Comparison of ENCODE assay signal across 8 cellular contexts in genomic region chr13:30421093-30422055, GRCh38. TPM values are rescaled to one million over a fixed set of nuclear protein-coding genes. Genes with fewer than 3 reads are reported as not detected.
DNase-seq lines count a peak whose midpoint lies in the region; ATAC-seq, FAIRE-seq and TF ChIP-seq lines count a peak whose summit lies in the region.

No MANE protein-coding gene starts in this region.

- DNase-seq in AG10803 (ENCODE audit: low read depth) (peak; percentile 93), HTR-8/SVneo (ENCODE audit: insufficient read length, low spot score) (peak; percentile 50), amniotic stem cell (lab: John Stamatoyannopoulos, UW) (peak; percentile 55), heart left ventricle (peak; percentile 88 to 93 (median 89)), osteocyte (ENCODE audit: extremely low spot score, unreplicated experiment) (peak; percentile 89), NCI-H1092 (lab: John Stamatoyannopoulos, UW) (no peak)

- H3K27me3 ChIP-seq in heart left ventricle, result no peaks in the 10 kb centered on the region

- no peaks in the 10 kb centered on the region for H3K27me3 Mint-ChIP-seq in osteocyte (ENCODE audit: unreplicated experiment)

- no peaks in the 10 kb centered on the region for H3K36me3 Mint-ChIP-seq in osteocyte (ENCODE audit: unreplicated experiment)

- TF ChIP-seq POLR2A in Raji (IDR thresholded peaks at IDR 0.05; ENCODE audit: insufficient read depth, low read depth, low read length) (peak; percentile 37; the same call in 1 of the 2 replicates), heart left ventricle (IDR thresholded peaks at IDR 0.05) (peak in 1 of 2 donors; percentile 71)

- no peaks in the 10 kb centered on the region for H3K9me3 Mint-ChIP-seq in osteocyte (ENCODE audit: unreplicated experiment)

- ATAC-seq in GM18909 (IDR thresholded peaks at IDR 0.05; ENCODE audit: poor library complexity, unreplicated experiment) (peak; percentile 49), heart left ventricle (peak; percentile 89 to 97 (median 94))

- peak; percentile 20 for FAIRE-seq in HTR-8/SVneo (lab: Jason Lieb, UNC)

- H3K36me3 ChIP-seq in heart left ventricle, result no peaks in the 10 kb centered on the region

- peaks cover 16% of the 10 kb centered on the region for H3K4me1 Mint-ChIP-seq in osteocyte (ENCODE audit: unreplicated experiment)

- peak overlapping the region; percentile 74 for H3K4me3 ChIP-seq in AG10803 (ENCODE audit: low read length)
- peak overlapping the region; percentile 8 to 81 (median 67) for H3K4me3 ChIP-seq in heart left ventricle

- WGBS in heart left ventricle, 4 donors, result 7 to 11% (median 9%) methylated on average over 43 to 53 of the region's 53 CpGs

- TF ChIP-seq CTCF in AG10803 (conservative IDR thresholded peaks at IDR 0.05; ENCODE audit: low read length) (no peak), heart left ventricle (IDR thresholded peaks at IDR 0.05) (no peak), osteocyte (IDR thresholded peaks at IDR 0.05) (no peak)

- peak overlapping the region; percentile 80 to 98 (median 94) for H3K27ac ChIP-seq in heart left ventricle

- H3K4me3 Mint-ChIP-seq in osteocyte (ENCODE audit: unreplicated experiment), result peak overlapping the region; percentile 82

- H3K27ac Mint-ChIP-seq in osteocyte (ENCODE audit: unreplicated experiment), result peak overlapping the region; percentile 91

- H3K9me3 ChIP-seq in heart left ventricle, result no peaks in the 10 kb centered on the region

- H3K4me1 ChIP-seq in heart left ventricle, result peaks cover 0 to 18% (median 7%) of the 10 kb centered on the region in 12 donors

- intact Hi-C loops in heart left ventricle (cut with DNase I), result loop anchor here in 6 of 10 donors (1.0 to 10.0 kb wide), 8 partner anchors 24 to 195 kb away; partner anchors contain the start of genes KATNAL1 (in 2 of the 6), USPL1 (in 2 of the 6) and HMGB1 (in 1 of the 6)

RNA-seq across cellular contexts. Expression of gene UBE2L5, which starts 0.9 kb away (rescaled TPM):
- under 1 TPM in 1 of 9 donors, not detected in 8; 0.32 TPM for total RNA-seq in heart left ventricle
- not detected for polyA plus RNA-seq in heart left ventricle
- total RNA-seq in osteocyte, result not detected in 2 replicates

RNA-seq across cellular contexts. Expression of gene HMGB1, which starts 44.4 kb away (rescaled TPM):
- total RNA-seq in heart left ventricle, result 100 to 1,000 TPM; 137 to 215 (median 164) TPM
- 100 to 1,000 TPM; 236 to 361 TPM for polyA plus RNA-seq in heart left ventricle
- 249 and 264 TPM in 2 replicates for total RNA-seq in osteocyte
